Comparison of ENCODE assay signal across 1 cellular context in genomic region chr9:77659926-77660325, GRCh38.
TF ChIP-seq lines count a peak whose summit lies in the region.

No MANE protein-coding gene starts in this region.

TF ChIP-seq in GM23338, 12 proteins besides CTCF, POLR2A, EP300 and RAD21 (continued from another document):
- TF ChIP-seq ZNF462 (CRISPR knock-in tag; IDR thresholded peaks at IDR 0.05): no peak
- no peak for TF ChIP-seq EZH2 (IDR thresholded peaks at IDR 0.05; ENCODE audit: low read depth, unreplicated experiment)
- TF ChIP-seq POLR2AphosphoS5 (IDR thresholded peaks at IDR 0.05; ENCODE audit: low read depth): no peak
- TF ChIP-seq REST (IDR thresholded peaks at IDR 0.05; ENCODE audit: unreplicated experiment): no peak
- no peak for TF ChIP-seq CREB1 (CRISPR knock-in tag; IDR thresholded peaks at IDR 0.05; ENCODE audit: low read depth)
- TF ChIP-seq ETS1 (IDR thresholded peaks at IDR 0.05): no peak
- no peak for TF ChIP-seq ZNF114 (CRISPR knock-in tag; IDR thresholded peaks at IDR 0.05)
- TF ChIP-seq EZH2phosphoT487 (IDR thresholded peaks at IDR 0.05; ENCODE audit: unreplicated experiment): no peak
- no peak for TF ChIP-seq STAT1 (IDR thresholded peaks at IDR 0.05; ENCODE audit: unreplicated experiment)
- TF ChIP-seq JUNB (IDR thresholded peaks at IDR 0.05; ENCODE audit: unreplicated experiment): no peak
- no peak for TF ChIP-seq ZNF331 (CRISPR knock-in tag; IDR thresholded peaks at IDR 0.05; ENCODE audit: low read depth)
